In genomic region chr14:93184391-93185332, GRCh38 we compare ENCODE assay signal across 8 cellular contexts. TPM values are rescaled to one million over a fixed set of nuclear protein-coding genes. Genes with fewer than 3 reads are reported as not detected.
DNase-seq lines count a peak whose midpoint lies in the region; ATAC-seq and TF ChIP-seq lines count a peak whose summit lies in the region.

Gene LYSET (plus strand): TSS chr14:93185317. CDS start chr14:93185406, 89 bp downstream.
Gene MOAP1 (minus strand): TSS chr14:93184897. CDS start chr14:93184242, 655 bp downstream.

- no peaks in the 10 kb centered on the region for H3K27me3 Mint-ChIP-seq in natural killer cell (ENCODE audit: low read depth in 2 of 2)

- intact Hi-C loops in PC-9 (cut with micrococcal nuclease; ENCODE audit: unreplicated experiment): loop anchor here (2.0 kb wide), 1 partner anchor 22 kb away; the partner anchor contains the start of genes GON7 and UBR7
- intact Hi-C loops in natural killer cell (cut with micrococcal nuclease): loop anchor here (1.0 to 10.0 kb wide), 3 partner anchors 23 to 149 kb away; partner anchors contain the start of genes BTBD7, GON7, ITPK1 and UBR7

- peak within 1 kb of the TSS; percentile 100 for H2AFZ ChIP-seq in PC-9

- H3K4me3 Mint-ChIP-seq in natural killer cell: peak within 1 kb of the TSS; percentile 94

- no peaks in the 10 kb centered on the region for H3K9me2 ChIP-seq in PC-9 (ENCODE audit: insufficient read depth)

- no peaks in the 10 kb centered on the region for H3K9me3 ChIP-seq in PC-9 (ENCODE audit: insufficient read depth, low read depth)

- H3F3A ChIP-seq in PC-9 (ENCODE audit: insufficient read depth, low read depth): peaks cover 16% of the 10 kb centered on the region

- CTCF ChIA-PET in PC-9 (lab: Charles Lee): interaction anchor here (0.6 kb wide), 2 partner anchors 147 to 286 kb away, joined by 3 to 4 read pairs; no protein-coding TSS in a partner anchor

- peak within 1 kb of the TSS; percentile 100 for H3K4me2 ChIP-seq in PC-9

- BruUV-seq in PC-9 (replicated peaks; lab: Mats Ljungman, UMichigan): no TSS peak

- TF ChIP-seq CTCF in PC-9 (conservative IDR thresholded peaks at IDR 0.05): no peak; the same call in 1 of the 2 replicates
- TF ChIP-seq CTCF in natural killer cell (IDR thresholded peaks at IDR 0.05): peak; percentile 23

- H3K36me3 Mint-ChIP-seq in natural killer cell: no peaks in the 10 kb centered on the region

- peak within 1 kb of the TSS; percentile 82 for H3K27ac ChIP-seq in PC-9

- H3K36me3 ChIP-seq in PC-9 (ENCODE audit: low read depth): peaks cover 14% of the 10 kb centered on the region; the same call in 1 of the 2 replicates

- peaks cover 28 to 33% of the 10 kb centered on the region in 2 donors for H3K4me1 Mint-ChIP-seq in natural killer cell

- H3K4me3 ChIP-seq in PC-9: peak within 1 kb of the TSS; percentile 96

- H3K9me3 Mint-ChIP-seq in natural killer cell: no peaks in the 10 kb centered on the region

- H3K79me2 ChIP-seq in PC-9 (ENCODE audit: low read depth): peaks cover 38% of the 10 kb centered on the region

- peak within 1 kb of the TSS; percentile 91 to 94 for H3K27ac Mint-ChIP-seq in natural killer cell

- DNase-seq in DMS153 (lab: John Stamatoyannopoulos, UW) (peak; percentile 51), HUDEP-2 (lab: John Stamatoyannopoulos, UW; ENCODE audit: unreplicated experiment in 76 of 76) (peak in 71 of 76 experiments; percentile 3 to 81 (median 64)), PC-9 (peak; percentile 73 to 74), fibroblast of gingiva (ENCODE audit: low read depth) (peak; percentile 79), natural killer cell (peak; percentile 87)
- DNase-seq in activated T-cell treated with anti-CD3 and anti-CD28 coated beads, Interleukin-2, amount 50 U/mL, for 48 hours: peak; percentile 88 to 92
- peak; percentile 86 for DNase-seq in stimulated activated naive CD4-positive, alpha-beta T cell treated with Interleukin-2 at 50 U/mL for 16 hours (lab: John Stamatoyannopoulos, UW)

- no peaks in the 10 kb centered on the region for H3K27me3 ChIP-seq in PC-9 (ENCODE audit: insufficient read depth, low read depth)

- H3K4me1 ChIP-seq in PC-9 (replicated peaks; ENCODE audit: insufficient read depth): peaks cover 26% of the 10 kb centered on the region

- POLR2A ChIA-PET in PC-9 (lab: Charles Lee; ENCODE audit: unreplicated experiment): interaction anchor here (0.6 kb wide), 1 partner anchor 15 kb away, joined by 3 read pairs; no protein-coding TSS in a partner anchor

- ATAC-seq in GM21381 (IDR thresholded peaks at IDR 0.05; ENCODE audit: unreplicated experiment) (peak; percentile 83), natural killer cell (peak; percentile 80 to 92 (median 89))

- H4K20me1 ChIP-seq in PC-9 (ENCODE audit: insufficient read depth): peaks cover 12% of the 10 kb centered on the region; the same call in 1 of the 2 replicates

RNA-seq across cellular contexts. Expression of gene LYSET, which starts in this region (rescaled TPM):
- total RNA-seq in PC-9 (2021) (9.5 and 14.3 TPM in 2 replicates), natural killer cell (10 to 100 TPM in 1 of 3 donors, 1 to 10 TPM in 2; 6.1 to 13.1 (median 9.0) TPM)

RNA-seq across cellular contexts. Expression of gene MOAP1, which starts in this region (rescaled TPM):
- total RNA-seq in PC-9 (2021) (9.2 and 9.3 TPM in 2 replicates), natural killer cell (100 to 1,000 TPM in 1 of 3 donors, 10 to 100 TPM in 2; 89.5 to 106 (median 91.4) TPM)

Comparison
In these comparisons a context has a peak if more than half of its experiments do, and no peak if none do; other contexts are left out.
1. Peak in every context shown above with its lines: DNase-seq, ATAC-seq, H3K4me3 ChIP-seq and H3K27ac ChIP-seq.